ENCODE assay signal across 40 cellular contexts in the genomic region with DNA sequence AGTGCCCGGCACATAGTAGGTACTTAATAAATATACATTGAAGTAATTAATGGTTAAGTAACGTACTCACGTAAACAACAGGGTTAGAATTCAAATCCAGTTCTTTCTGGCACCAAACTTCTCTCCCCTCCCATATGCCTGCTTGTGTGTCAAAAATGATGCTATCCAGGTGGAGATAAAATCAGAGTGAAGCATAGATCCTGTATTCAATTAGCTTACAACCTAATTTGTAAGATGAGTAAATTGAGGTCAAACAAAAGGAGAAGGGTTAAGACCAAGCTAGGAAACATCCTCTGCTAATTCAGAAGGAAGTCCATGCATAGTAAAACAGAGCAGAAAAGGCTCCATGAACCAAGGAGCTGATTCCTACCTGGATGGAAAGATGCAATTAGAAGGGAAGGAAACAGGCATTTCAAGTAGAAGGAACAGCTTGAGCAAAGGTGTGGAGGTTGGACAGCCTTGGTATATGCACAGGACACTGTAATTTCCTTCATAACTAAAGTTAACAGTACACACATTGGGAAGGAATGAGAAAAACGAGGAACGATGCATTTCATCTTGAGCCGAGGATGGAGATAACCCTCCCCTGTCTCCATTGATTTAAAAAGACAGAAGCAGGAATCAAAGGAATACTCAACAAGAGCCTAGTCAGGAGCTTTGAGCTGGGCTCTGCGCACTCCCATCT. TPM values are rescaled to one million over a fixed set of nuclear protein-coding genes. Genes with fewer than 3 reads are reported as not detected.
"Had no signal": no experiment of that assay in that cellular context is flagged by ENCODE, and none has a peak within 500 bp of the region (broad histone marks: within the 10 kb centered on the region; RNA-seq: fewer than 3 reads in every experiment).

No MANE protein-coding gene starts in this region.

- DNase-seq: activated CD4-positive, alpha-beta memory T cell treated with anti-CD3 and anti-CD28 coated beads for 36 hours; activated CD4-positive, alpha-beta T cell treated with anti-CD3 and anti-CD28 coated beads for 1 hour; activated CD4-positive, alpha-beta T cell treated with anti-CD3 and anti-CD28 coated beads for 4 hours; activated CD4-positive, alpha-beta T cell treated with anti-CD3 and anti-CD28 coated beads, Interleukin-2, amount 50 U/mL, for 1 hour; activated CD8-positive, alpha-beta memory T cell treated with anti-CD3 and anti-CD28 coated beads, Interleukin-2, amount 10 ng/mL, durations not matched to agents 7 days and 5 days; activated CD8-positive, alpha-beta memory T cell treated with anti-CD3 and anti-CD28 coated beads, Interleukin-2, amount 50 U/mL, for 4 hours; activated CD8-positive, alpha-beta T cell treated with anti-CD3 and anti-CD28 coated beads, Interleukin-2, amount 10 ng/mL, durations not matched to agents 7 days and 5 days; activated effector memory CD4-positive, alpha-beta T cell treated with anti-CD3 and anti-CD28 coated beads, Interleukin-2, amount 50 U/mL, for 16 hours; activated naive CD4-positive, alpha-beta T cell treated with anti-CD3 and anti-CD28 coated beads for 36 hours; activated T-cell treated with anti-CD3 and anti-CD28 coated beads, Interleukin-2, amount 50 U/mL, for 1 hour; activated T-cell treated with anti-CD3 and anti-CD28 coated beads, Interleukin-2, amount 50 U/mL, for 48 hours; amniotic stem cell; anterior cingulate cortex; brain microvascular endothelial cell; central memory CD4-positive, alpha-beta T cell; cerebellar nuclear complex; colonic mucosa; effector CD8-positive, alpha-beta T cell; esophagus squamous epithelium; foreskin melanocyte; heart right ventricle; T-helper 2 cell had no signal

- H3K9me3 ChIP-seq: colonic mucosa, esophagus squamous epithelium, gastroesophageal sphincter, heart right ventricle had no signal

- FAIRE-seq: astrocyte, endometrium, endothelial cell of umbilical vein, TTC549 had no signal

- H3K27me3 ChIP-seq: colonic mucosa, esophagus squamous epithelium, heart right ventricle had no signal

- H3K27ac ChIP-seq: brain microvascular endothelial cell, colonic mucosa, epithelial cell of prostate, esophagus squamous epithelium, gastroesophageal sphincter, heart right ventricle, VCaP had no signal

- H3K4me3 ChIP-seq: colonic mucosa, esophagus squamous epithelium, gastroesophageal sphincter, heart right ventricle had no signal

- ATAC-seq: activated CD8-positive, alpha-beta memory T cell treated with anti-CD3 and anti-CD28 coated beads, Interleukin-2, amount 10 ng/mL, durations not matched to agents 7 days and 5 days; activated CD8-positive, alpha-beta T cell treated with anti-CD3 and anti-CD28 coated beads, Interleukin-2, amount 10 ng/mL, durations not matched to agents 7 days and 5 days; gastroesophageal sphincter; heart right ventricle; WTC11 had no signal

- H3K4me1 ChIP-seq: colonic mucosa, esophagus squamous epithelium, gastroesophageal sphincter had no signal

- H3K36me3 ChIP-seq: brain microvascular endothelial cell, colonic mucosa, esophagus squamous epithelium, gastroesophageal sphincter, heart right ventricle had no signal

RNA-seq across cellular contexts. Expression of gene PRG2, which starts 2.1 kb away (rescaled TPM):
- total RNA-seq: activated T-helper 1 cell treated with anti-CD3 and anti-CD28 coated beads, Interleukin-12 subunit alpha, Interleukin-12 subunit beta, Interleukin-2, Interleukin-4 antibody, amounts not matched to agents 30 ng/mL and 10 ng/mL and 1 ng/mL, durations not matched to agents 14 hours and 24 hours and 36 hours; activated T-helper 2 cell treated with anti-CD3 and anti-CD28 coated beads, Interferon-gamma antibody, Interleukin-2, Interleukin-4, amounts not matched to agents 10 μg/mL and 5 μg/mL and 100 μg/mL, durations not matched to agents 14 hours and 24 hours and 36 hours; astrocyte; colonic mucosa; esophagus squamous epithelium; fibroblast of lung; fibroblast of villous mesenchyme; gastroesophageal sphincter; glomerular endothelial cell; T-helper 1 cell treated with Interleukin-12 subunit alpha and Interleukin-12 subunit beta and Interleukin-4 antibody, amounts not matched to agents 30 ng/mL and 1 ng/mL, for 36 hours had no signal
- polyA plus RNA-seq: fibroblast of lung, heart right ventricle had no signal

RNA-seq across cellular contexts. Expression of gene PRG3, which starts 11.6 kb away (rescaled TPM):
- total RNA-seq: activated CD4-positive, alpha-beta memory T cell treated with anti-CD3 and anti-CD28 coated beads for 36 hours; activated CD8-positive, alpha-beta memory T cell treated with anti-CD3 and anti-CD28 coated beads for 36 hours; activated CD8-positive, alpha-beta memory T cell treated with anti-CD3 and anti-CD28 coated beads, Interleukin-2, amount 10 ng/mL, durations not matched to agents 7 days and 5 days; activated CD8-positive, alpha-beta T cell treated with anti-CD3 and anti-CD28 coated beads, Interleukin-2, amount 10 ng/mL, durations not matched to agents 7 days and 5 days; activated naive CD4-positive, alpha-beta T cell treated with anti-CD3 and anti-CD28 coated beads for 36 hours; activated T-helper 1 cell treated with anti-CD3 and anti-CD28 coated beads, Interleukin-12 subunit alpha, Interleukin-12 subunit beta, Interleukin-2, Interleukin-4 antibody, amounts not matched to agents 30 ng/mL and 10 ng/mL and 1 ng/mL, durations not matched to agents 14 hours and 24 hours and 36 hours; activated T-helper 2 cell treated with anti-CD3 and anti-CD28 coated beads, Interferon-gamma antibody, Interleukin-2, Interleukin-4, amounts not matched to agents 10 μg/mL and 5 μg/mL and 100 μg/mL, durations not matched to agents 14 hours and 24 hours and 36 hours; astrocyte; colonic mucosa; dermis microvascular lymphatic vessel endothelial cell; endothelial cell of umbilical vein; esophagus squamous epithelium; fibroblast of lung; fibroblast of villous mesenchyme; gastroesophageal sphincter; glomerular endothelial cell; heart right ventricle; T-helper 1 cell treated with Interleukin-12 subunit alpha and Interleukin-12 subunit beta and Interleukin-4 antibody, amounts not matched to agents 30 ng/mL and 1 ng/mL, for 36 hours; WTC11 had no signal
- polyA plus RNA-seq: adipose tissue, endothelial cell of umbilical vein, esophagus, fibroblast of lung, heart right ventricle had no signal

RNA-seq across cellular contexts. Expression of gene P2RX3, which starts 54.4 kb away (rescaled TPM):
- total RNA-seq: activated CD4-positive, alpha-beta memory T cell treated with anti-CD3 and anti-CD28 coated beads for 36 hours; activated CD8-positive, alpha-beta memory T cell treated with anti-CD3 and anti-CD28 coated beads for 36 hours; activated CD8-positive, alpha-beta memory T cell treated with anti-CD3 and anti-CD28 coated beads, Interleukin-2, amount 10 ng/mL, durations not matched to agents 7 days and 5 days; activated CD8-positive, alpha-beta T cell treated with anti-CD3 and anti-CD28 coated beads, Interleukin-2, amount 10 ng/mL, durations not matched to agents 7 days and 5 days; activated naive CD4-positive, alpha-beta T cell treated with anti-CD3 and anti-CD28 coated beads for 36 hours; activated T-helper 1 cell treated with anti-CD3 and anti-CD28 coated beads, Interleukin-12 subunit alpha, Interleukin-12 subunit beta, Interleukin-2, Interleukin-4 antibody, amounts not matched to agents 30 ng/mL and 10 ng/mL and 1 ng/mL, durations not matched to agents 14 hours and 24 hours and 36 hours; activated T-helper 2 cell treated with anti-CD3 and anti-CD28 coated beads, Interferon-gamma antibody, Interleukin-2, Interleukin-4, amounts not matched to agents 10 μg/mL and 5 μg/mL and 100 μg/mL, durations not matched to agents 14 hours and 24 hours and 36 hours; astrocyte; colonic mucosa; dermis microvascular lymphatic vessel endothelial cell; endothelial cell of umbilical vein; esophagus squamous epithelium; fibroblast of lung; fibroblast of villous mesenchyme; glomerular endothelial cell; T-helper 1 cell treated with Interleukin-12 subunit alpha and Interleukin-12 subunit beta and Interleukin-4 antibody, amounts not matched to agents 30 ng/mL and 1 ng/mL, for 36 hours had no signal
- polyA plus RNA-seq: endothelial cell of umbilical vein, esophagus, fibroblast of lung had no signal
